16 cellular contexts compared by ENCODE assay signal in genomic region chr19:6851359-6851758, GRCh38. TPM values are rescaled to one million over a fixed set of nuclear protein-coding genes. Genes with fewer than 3 reads are reported as not detected.
DNase-seq lines count a peak whose midpoint lies in the region; ATAC-seq, FAIRE-seq and TF ChIP-seq lines count a peak whose summit lies in the region.
"Had no signal": no experiment of that assay in that cellular context is flagged by ENCODE, and none has a peak within 500 bp of the region (broad histone marks: within the 10 kb centered on the region; RNA-seq: fewer than 3 reads in every experiment).

No MANE protein-coding gene starts in this region.

- no peaks in the 10 kb centered on the region for H3K4me1 Mint-ChIP-seq in activated naive CD4-positive, alpha-beta T cell treated with anti-CD3 and anti-CD28 coated beads, Interleukin-2, amount 10 ng/mL, durations not matched to agents 7 days and 5 days

- TF ChIP-seq CTCF in HEK293 (tag by site-specific recombination; IDR thresholded peaks at IDR 0.05) (no peak), K562 (IDR thresholded peaks at IDR 0.05 in 2 of 3, conservative IDR thresholded peaks at IDR 0.05 in 1 of 3; ENCODE audit: insufficient read depth in 2 of 3, low read depth in 1 of 3, low read length in 3 of 3) (no peak)

- peaks cover 54% of the 10 kb centered on the region for H3K36me3 Mint-ChIP-seq in activated naive CD4-positive, alpha-beta T cell treated with anti-CD3 and anti-CD28 coated beads, Interleukin-2, amount 10 ng/mL, durations not matched to agents 7 days and 5 days

- no peak for TF ChIP-seq RAD21 in K562 (CRISPR knock-in tag; conservative IDR thresholded peaks at IDR 0.05 in 1 of 2, IDR thresholded peaks at IDR 0.05 in 1 of 2)

- H3K9me1 ChIP-seq in K562 (ENCODE audit: control insufficient read depth, insufficient read depth, low read length) = no peaks in the 10 kb centered on the region

- no peaks in the 10 kb centered on the region for H3K9me3 ChIP-seq in HEK293 (ENCODE audit: control insufficient read depth, insufficient read depth, low read depth, low read length)
- no peaks in the 10 kb centered on the region for H3K9me3 ChIP-seq in K562 (replicated peaks; ENCODE audit: control insufficient read depth, insufficient read depth, low read depth, low read length)
- H3K9me3 ChIP-seq: BE2C had no signal

- peak overlapping the region; percentile 49 for H3K27ac Mint-ChIP-seq in activated naive CD4-positive, alpha-beta T cell treated with anti-CD3 and anti-CD28 coated beads, Interleukin-2, amount 10 ng/mL, durations not matched to agents 7 days and 5 days

- no peak overlapping the region for H3K9ac ChIP-seq in K562 (ENCODE audit: insufficient read depth in 1 of 2, low read depth in 2 of 2, low read length in 2 of 2)

- no peaks in the 10 kb centered on the region for H3K27me3 ChIP-seq in K562 (ENCODE audit: control insufficient read depth in 2 of 2, insufficient read depth in 2 of 2, low read length in 2 of 2)
- H3K27me3 ChIP-seq: BE2C had no signal

- H3K9me3 Mint-ChIP-seq in activated naive CD4-positive, alpha-beta T cell treated with anti-CD3 and anti-CD28 coated beads, Interleukin-2, amount 10 ng/mL, durations not matched to agents 7 days and 5 days = no peaks in the 10 kb centered on the region
- H3K9me3 Mint-ChIP-seq: CD4-positive, CD25-positive, alpha-beta regulatory T cell had no signal

- no peak for ATAC-seq in K562
- no peak for ATAC-seq in HG02642 (IDR thresholded peaks at IDR 0.05; ENCODE audit: poor library complexity, unreplicated experiment)
- ATAC-seq: HCT116 had no signal

- H3K4me2 ChIP-seq in K562 (ENCODE audit: insufficient read depth, low read length) = no peak overlapping the region

- H3K4me3 ChIP-seq in HEK293 (ENCODE audit: low read depth, low read length) = no peak overlapping the region
- no peak overlapping the region for H3K4me3 ChIP-seq in K562

- CTCF ChIA-PET in activated naive CD4-positive, alpha-beta T cell treated with anti-CD3 and anti-CD28 coated beads, Interleukin-2, amount 10 ng/mL, durations not matched to agents 7 days and 5 days (lab: Charles Lee) = interaction anchor here (1.1 kb wide), 1 partner anchor 218 kb away, joined by 3 read pairs; no protein-coding TSS in a partner anchor
- CTCF ChIA-PET in HEK293 (lab: Yijun Ruan, JAX) = interaction anchor here (4.7 kb wide), 1 partner anchor 12 kb away, joined by 30 read pairs; no protein-coding TSS in a partner anchor
- CTCF ChIA-PET in K562 (lab: Yijun Ruan, JAX; ENCODE audit: low intra/inter-chr PET ratio) = no interaction called here

- no peak overlapping the region for H3K27ac ChIP-seq in HEK293 (ENCODE audit: extremely low read depth, low read depth, low read length)
- no peak overlapping the region for H3K27ac ChIP-seq in K562 (ENCODE audit: extremely low read depth, low read depth, low read length)

- H3K79me2 ChIP-seq in K562 (ENCODE audit: control insufficient read depth, insufficient read depth, low read length) = no peaks in the 10 kb centered on the region

- 0% methylated on average over 1 of the region's 1 CpG for WGBS in K562 (ENCODE audit: insufficient coverage, low coverage, missing lambda C conversion rate)

- H3K4me3 Mint-ChIP-seq in activated naive CD4-positive, alpha-beta T cell treated with anti-CD3 and anti-CD28 coated beads, Interleukin-2, amount 10 ng/mL, durations not matched to agents 7 days and 5 days = no peak overlapping the region
- H3K4me3 Mint-ChIP-seq: CD4-positive, CD25-positive, alpha-beta regulatory T cell had no signal

- no peak for TF ChIP-seq EP300 in K562 (IDR thresholded peaks at IDR 0.05; ENCODE audit: low read length)

- H3K27me3 Mint-ChIP-seq in activated naive CD4-positive, alpha-beta T cell treated with anti-CD3 and anti-CD28 coated beads, Interleukin-2, amount 10 ng/mL, durations not matched to agents 7 days and 5 days = no peaks in the 10 kb centered on the region
- H3K27me3 Mint-ChIP-seq: CD4-positive, CD25-positive, alpha-beta regulatory T cell had no signal

- intact Hi-C loops in K562 (cut with micrococcal nuclease) = no loop called here

- DNase-seq in activated naive CD4-positive, alpha-beta T cell treated with anti-CD3 and anti-CD28 coated beads, Interleukin-2, amount 10 ng/mL, durations not matched to agents 7 days and 5 days = no peak
- no peak for DNase-seq in activated naive CD4-positive, alpha-beta T cell treated with Interleukin-2 at 50 U/mL for 16 hours
- no peak for DNase-seq in K562 (ENCODE audit: extremely low read depth in 1 of 4, low spot score in 3 of 4)
- no peak for DNase-seq in DMS153 (lab: John Stamatoyannopoulos, UW)
- DNase-seq: ACHN; BE2C; C1 segment of cervical spinal cord; CD4-positive, CD25-positive, alpha-beta regulatory T cell; DMS79 treated with DMSO at 0.1 percent for 48 hours; GF-D8; GOT3; H7 had no signal

- POLR2A ChIA-PET in HEK293 (lab: Yijun Ruan, JAX) (no interaction called here), K562 (lab: Yijun Ruan, JAX) (interaction anchor here (0.9 kb wide), 1 partner anchor 8 kb away, joined by 3 read pairs; no protein-coding TSS in a partner anchor)

- BruUV-seq in K562 (replicated peaks; lab: Mats Ljungman, UMichigan) = no TSS peak

- H3K4me1 ChIP-seq in HEK293 (ENCODE audit: control insufficient read depth, insufficient read depth, low read length) (no peaks in the 10 kb centered on the region), K562 (replicated peaks in 1 of 2; ENCODE audit: control insufficient read depth in 2 of 2, insufficient read depth in 2 of 2, low read length in 2 of 2) (no peaks in the 10 kb centered on the region)
- H3K4me1 ChIP-seq: BE2C had no signal

- in situ Hi-C loops in K562 (cut with MboI) = no loop called here

- no peaks in the 10 kb centered on the region for H3K36me3 ChIP-seq in HEK293 (ENCODE audit: control insufficient read depth in 2 of 2, insufficient read depth in 1 of 2, low read length in 2 of 2)
- H3K36me3 ChIP-seq in K562 (ENCODE audit: control insufficient read depth, insufficient read depth, low read length) = no peaks in the 10 kb centered on the region
- H3K36me3 ChIP-seq: BE2C had no signal

- no peak for TF ChIP-seq POLR2A in K562 (conservative IDR thresholded peaks at IDR 0.05)

- no peaks in the 10 kb centered on the region for H4K20me1 ChIP-seq in K562 (replicated peaks; ENCODE audit: control insufficient read depth, insufficient read depth, low read length)

- H2AFZ ChIP-seq in K562 (ENCODE audit: low read depth, low read length) = no peak overlapping the region

- no peak for FAIRE-seq in K562 (lab: Jason Lieb, UNC)
- FAIRE-seq: A204.1 had no signal

TF ChIP-seq in HEK293, 187 proteins besides CTCF, POLR2A, EP300 and RAD21:
- TF ChIP-seq ZNF707 (tag by site-specific recombination; IDR thresholded peaks at IDR 0.05) (no peak), ZNF701 (tag by site-specific recombination; IDR thresholded peaks at IDR 0.05) (no peak), ZNF26 (tag by site-specific recombination; IDR thresholded peaks at IDR 0.05) (peak; percentile 55)

TF ChIP-seq in K562, 482 proteins besides CTCF, POLR2A, EP300 and RAD21 (continues in another document):
- TF ChIP-seq RBM25 (IDR thresholded peaks at IDR 0.05; ENCODE audit: low read depth, low read length, severe bottlenecking) (peak; percentile 79), ZZZ3 (IDR thresholded peaks at IDR 0.05) (no peak), ELF2 (CRISPR knock-in tag; IDR thresholded peaks at IDR 0.05) (no peak), ADNP (tag; IDR thresholded peaks at IDR 0.05) (peak; percentile 52; the same call in 1 of the 2 replicates), SUPT5H (IDR thresholded peaks at IDR 0.05) (no peak), TCF15 (CRISPR knock-in tag; IDR thresholded peaks at IDR 0.05) (no peak), MCM3 (IDR thresholded peaks at IDR 0.05) (no peak), SMARCB1 (IDR thresholded peaks at IDR 0.05; ENCODE audit: insufficient read length, low read depth) (no peak), ZNF586 (CRISPR knock-in tag; conservative IDR thresholded peaks at IDR 0.05) (no peak), BCOR (IDR thresholded peaks at IDR 0.05) (peak; percentile 78), C11orf30 (IDR thresholded peaks at IDR 0.05; ENCODE audit: low read depth) (no peak), ZNF395 (CRISPR knock-in tag; IDR thresholded peaks at IDR 0.05) (no peak)

RNA-seq across cellular contexts. Expression of gene ADGRE1, which starts 36.0 kb away (rescaled TPM):
- not detected in 2 replicates for total RNA-seq in K562 (2011; cell fraction: chromatin; rRNA removed; ENCODE audit: low replicate concordance)
- not detected in 2 replicates for total RNA-seq in K562 (2011; cell fraction: nucleolus; rRNA removed)
- total RNA-seq in K562 (2011; cell fraction: nucleoplasm; rRNA removed) = not detected in 2 replicates
- total RNA-seq in K562 (2014; rRNA removed) = 0.08 and 0.09 TPM in 2 replicates
- 0.22 and 0.45 TPM in 2 replicates for total RNA-seq in K562 (2014; rRNA removed; fragmentation: Illumina TruSeq; extraction: Trizol)
- 0.25 and 0.26 TPM in 2 replicates for total RNA-seq in K562 (2015; rRNA removed; fragmentation: Illumina TruSeq; extraction: Trizol)
- 0.07 and 0.49 TPM in 2 replicates for total RNA-seq in K562 (2021)
- 0.19 and 0.25 TPM in 2 replicates for polyA plus RNA-seq in K562 (2011; rRNA removed)
- polyA plus RNA-seq in K562 (2011; cell fraction: cytosol; rRNA removed) = 0.03 TPM in 2 replicates
- polyA plus RNA-seq in K562 (2011; cell fraction: nucleus; rRNA removed) = 0.06 TPM in 1 of 2 replicates, not detected in the other
- polyA plus RNA-seq in K562 (2012) = 0.09 and 1.4 TPM in 2 replicates
- polyA plus RNA-seq in K562 (2014; fragmentation: Illumina TruSeq; extraction: Trizol) = 0.25 and 0.30 TPM in 2 replicates
- polyA plus RNA-seq in K562 (2014; fragmentation: Nextera tagmentation; extraction: Ambion mirVana) = under 1 TPM in 1 of 2 experiments, not detected in 1; 0.28 TPM
- 0.24 and 0.31 TPM in 2 replicates for polyA plus RNA-seq in K562 (2014; rRNA removed)
- polyA minus RNA-seq in K562 (2011; rRNA and poly(A)+ RNA removed) = 0.28 TPM in 1 of 2 replicates, not detected in the other
- not detected in 2 replicates for polyA minus RNA-seq in K562 (2011; cell fraction: cytosol; rRNA and poly(A)+ RNA removed)
- not detected in 2 replicates for polyA minus RNA-seq in K562 (2011; cell fraction: nucleus; rRNA and poly(A)+ RNA removed)
- total RNA-seq: H7 had no signal
